Comparison of ENCODE assay signal across 8 cellular contexts in the genomic region with DNA sequence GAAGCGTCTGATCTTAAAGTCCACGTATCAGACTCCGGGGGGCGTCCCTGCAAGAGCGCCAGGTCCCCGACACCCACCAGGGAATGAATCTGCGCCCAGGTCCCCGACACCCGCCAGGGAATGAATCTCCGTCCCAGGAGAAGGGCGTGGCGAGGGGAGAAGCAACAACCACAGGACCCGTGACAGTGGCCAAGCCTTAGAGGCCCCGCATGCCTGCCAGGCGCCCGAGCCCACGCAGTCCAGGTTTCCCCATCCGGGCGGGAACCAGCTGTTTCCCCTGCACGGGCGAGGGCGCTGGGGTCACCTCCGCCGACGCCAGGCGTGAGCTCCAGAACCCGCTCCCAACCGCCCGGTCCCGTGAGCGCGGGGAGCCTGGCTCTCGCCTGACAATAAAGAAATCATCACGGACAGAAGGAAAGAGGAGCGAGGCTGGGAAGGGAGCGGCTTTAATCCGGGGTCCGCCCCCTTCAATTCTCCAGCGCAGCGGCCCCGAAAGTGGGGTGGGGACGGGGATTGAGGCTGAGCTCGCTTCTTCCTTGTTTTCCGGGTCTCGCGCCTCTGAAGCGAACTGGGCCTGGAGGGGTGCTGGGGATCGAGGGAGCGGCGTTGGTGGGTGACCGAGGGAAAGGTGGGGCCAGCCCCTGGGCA. TPM values are rescaled to one million over a fixed set of nuclear protein-coding genes. Genes with fewer than 3 reads are reported as not detected.
A peak's percentile ranks its signal among the peaks of the same experiment; 100 is the strongest.
DNase-seq lines count a peak whose midpoint lies in the region; ATAC-seq lines count a peak whose summit lies in the region.

No MANE protein-coding gene starts in this region.

- H3K36me3 Mint-ChIP-seq in activated T-cell treated with anti-CD3 and anti-CD28 coated beads, Interleukin-2, amount 50 U/mL, for 4 hours (ENCODE audit: insufficient read depth): no peaks in the 10 kb centered on the region
- no peaks in the 10 kb centered on the region for H3K36me3 Mint-ChIP-seq in activated naive CD8-positive, alpha-beta T cell treated with anti-CD3 and anti-CD28 coated beads for 36 hours
- H3K36me3 Mint-ChIP-seq in stimulated activated effector memory CD8-positive, alpha-beta T cell treated with anti-CD3 and anti-CD28 coated beads, Interleukin-12 subunit alpha, Interleukin-12 subunit beta, amount 100 ng/mL, for 72 hours: no peaks in the 10 kb centered on the region

- DNase-seq in activated T-cell treated with anti-CD3 and anti-CD28 coated beads, Interleukin-2, amount 50 U/mL, for 4 hours: no peak
- DNase-seq in activated T-cell treated with anti-CD3 and anti-CD28 coated beads, Interleukin-2, amount 50 U/mL, for 1 hour: no peak
- DNase-seq in activated naive CD8-positive, alpha-beta T cell treated with anti-CD3 and anti-CD28 coated beads for 36 hours: peak; percentile 26
- no peak for DNase-seq in stimulated activated effector memory CD8-positive, alpha-beta T cell treated with anti-CD3 and anti-CD28 coated beads, Interleukin-12 subunit alpha, Interleukin-12 subunit beta, amount 100 ng/mL, for 72 hours (ENCODE audit: low spot score in 2 of 2)
- DNase-seq in NCI-H2081 treated with DMSO at 0.1 percent for 48 hours (lab: John Stamatoyannopoulos, UW): no peak
- no peak for DNase-seq in NCI-H510A treated with DMSO at 0.1 percent for 48 hours (lab: John Stamatoyannopoulos, UW)

- H3K4me3 ChIP-seq in iPS-18a (ENCODE audit: low read length): peak overlapping the region; percentile 57

- H3K9me3 ChIP-seq in iPS-18a (ENCODE audit: control insufficient read depth, low read depth, low read length): no peaks in the 10 kb centered on the region

- no peak overlapping the region for H3K27ac ChIP-seq in iPS-18a (ENCODE audit: low read length)

- H3K36me3 ChIP-seq in iPS-18a (ENCODE audit: control insufficient read depth, low read depth, low read length): no peaks in the 10 kb centered on the region

- H3K9ac ChIP-seq in iPS-18a (ENCODE audit: low read length): no peak overlapping the region

- no peaks in the 10 kb centered on the region for H3K4me1 ChIP-seq in iPS-18a (ENCODE audit: control insufficient read depth, low read depth, low read length)

- peaks cover 70% of the 10 kb centered on the region for H3K27me3 ChIP-seq in iPS-18a (ENCODE audit: control insufficient read depth, insufficient read depth, low read length)

- peak overlapping the region; percentile 80 for H3K4me3 Mint-ChIP-seq in activated T-cell treated with anti-CD3 and anti-CD28 coated beads, Interleukin-2, amount 50 U/mL, for 4 hours
- peak overlapping the region; percentile 66 for H3K4me3 Mint-ChIP-seq in activated naive CD8-positive, alpha-beta T cell treated with anti-CD3 and anti-CD28 coated beads for 36 hours
- peak overlapping the region; percentile 80 for H3K4me3 Mint-ChIP-seq in stimulated activated effector memory CD8-positive, alpha-beta T cell treated with anti-CD3 and anti-CD28 coated beads, Interleukin-12 subunit alpha, Interleukin-12 subunit beta, amount 100 ng/mL, for 72 hours

- peaks cover 9% of the 10 kb centered on the region for H3K4me1 Mint-ChIP-seq in activated T-cell treated with anti-CD3 and anti-CD28 coated beads, Interleukin-2, amount 50 U/mL, for 4 hours (ENCODE audit: low read depth)
- H3K4me1 Mint-ChIP-seq in activated naive CD8-positive, alpha-beta T cell treated with anti-CD3 and anti-CD28 coated beads for 36 hours: no peaks in the 10 kb centered on the region
- peaks cover 14% of the 10 kb centered on the region for H3K4me1 Mint-ChIP-seq in stimulated activated effector memory CD8-positive, alpha-beta T cell treated with anti-CD3 and anti-CD28 coated beads, Interleukin-12 subunit alpha, Interleukin-12 subunit beta, amount 100 ng/mL, for 72 hours

- peak; percentile 6 to 9 for ATAC-seq in activated T-cell treated with anti-CD3 and anti-CD28 coated beads, Interleukin-2, amount 50 U/mL, for 4 hours
- peak; percentile 11 for ATAC-seq in stimulated activated effector memory CD8-positive, alpha-beta T cell treated with anti-CD3 and anti-CD28 coated beads, Interleukin-12 subunit alpha, Interleukin-12 subunit beta, amount 100 ng/mL, for 72 hours
- ATAC-seq in HG03460 (IDR thresholded peaks at IDR 0.05; ENCODE audit: unreplicated experiment): no peak

- peaks cover 73% of the 10 kb centered on the region for H3K27me3 Mint-ChIP-seq in activated T-cell treated with anti-CD3 and anti-CD28 coated beads, Interleukin-2, amount 50 U/mL, for 4 hours (ENCODE audit: low read depth)
- H3K27me3 Mint-ChIP-seq in activated naive CD8-positive, alpha-beta T cell treated with anti-CD3 and anti-CD28 coated beads for 36 hours: peaks cover 69% of the 10 kb centered on the region

- H3K9me3 Mint-ChIP-seq in activated T-cell treated with anti-CD3 and anti-CD28 coated beads, Interleukin-2, amount 50 U/mL, for 4 hours: no peaks in the 10 kb centered on the region
- H3K9me3 Mint-ChIP-seq in activated naive CD8-positive, alpha-beta T cell treated with anti-CD3 and anti-CD28 coated beads for 36 hours: no peaks in the 10 kb centered on the region
- no peaks in the 10 kb centered on the region for H3K9me3 Mint-ChIP-seq in stimulated activated effector memory CD8-positive, alpha-beta T cell treated with anti-CD3 and anti-CD28 coated beads, Interleukin-12 subunit alpha, Interleukin-12 subunit beta, amount 100 ng/mL, for 72 hours

- no peak overlapping the region for H3K27ac Mint-ChIP-seq in activated naive CD8-positive, alpha-beta T cell treated with anti-CD3 and anti-CD28 coated beads for 36 hours
- no peak overlapping the region for H3K27ac Mint-ChIP-seq in stimulated activated effector memory CD8-positive, alpha-beta T cell treated with anti-CD3 and anti-CD28 coated beads, Interleukin-12 subunit alpha, Interleukin-12 subunit beta, amount 100 ng/mL, for 72 hours

RNA-seq across cellular contexts. Expression of a gene that starts 29.0 kb away (rescaled TPM):
- total RNA-seq in activated T-cell treated with anti-CD3 and anti-CD28 coated beads, Interleukin-2, amount 50 U/mL, for 4 hours: 10 to 100 TPM; 57.3 to 64.4 (median 58.6) TPM
- total RNA-seq in activated naive CD8-positive, alpha-beta T cell treated with anti-CD3 and anti-CD28 coated beads for 36 hours: 10 to 100 TPM; 40.0 to 40.8 TPM
